Comparison of ENCODE assay signal across 22 cellular contexts in the genomic region with DNA sequence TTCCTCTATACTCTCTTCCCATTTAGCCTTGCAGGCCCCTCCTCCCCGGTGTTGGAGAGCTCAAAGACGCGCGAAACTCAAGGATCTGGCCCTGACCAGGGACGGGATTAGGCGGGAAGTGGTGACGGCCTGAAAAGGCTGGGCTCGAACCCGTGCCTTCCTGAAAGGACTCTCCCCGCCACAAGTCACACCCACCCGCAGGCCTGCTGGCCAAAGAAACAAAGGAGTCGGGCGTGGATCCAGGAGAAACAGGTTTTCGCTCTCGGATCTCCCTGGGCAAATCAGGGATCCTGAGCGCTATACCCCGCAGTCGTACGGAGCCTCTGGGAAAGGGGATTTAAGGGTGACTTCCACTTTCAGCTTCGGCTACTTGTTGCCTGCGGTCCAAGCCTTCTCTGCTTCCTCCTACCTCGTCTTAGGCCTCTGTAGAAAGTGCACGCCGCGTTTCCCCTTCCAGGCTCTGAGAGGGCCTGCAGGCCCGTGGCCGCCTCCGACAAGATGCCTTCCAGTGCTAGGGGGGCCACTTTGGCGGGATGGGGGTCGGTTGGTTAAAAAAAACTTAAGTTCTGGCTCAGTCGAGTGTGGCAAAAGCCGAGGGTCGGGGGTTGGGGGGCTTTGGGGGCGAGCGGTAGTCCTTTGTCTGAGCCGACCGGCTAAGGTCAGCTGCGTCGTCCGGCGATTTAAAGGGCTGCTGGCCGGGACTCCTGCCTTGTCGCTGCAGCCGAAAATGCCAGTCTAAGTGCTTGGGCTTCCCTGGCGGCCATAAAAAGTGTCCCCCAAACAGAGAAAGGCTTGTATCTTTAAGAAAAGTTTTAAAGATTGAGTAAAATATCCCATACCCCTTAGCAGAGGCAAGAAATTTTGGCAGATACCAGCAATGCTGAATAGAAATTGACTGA. TPM values are rescaled to one million over a fixed set of nuclear protein-coding genes. Genes with fewer than 3 reads are reported as not detected.
DNase-seq lines count a peak whose midpoint lies in the region; ATAC-seq and TF ChIP-seq lines count a peak whose summit lies in the region.
"Had no signal": no experiment of that assay in that cellular context is flagged by ENCODE, and none has a peak within 500 bp of the region (broad histone marks: within the 10 kb centered on the region; RNA-seq: fewer than 3 reads in every experiment).

No MANE protein-coding gene starts in this region.

- peaks cover 22% of the 10 kb centered on the region; the same call in 1 of the 2 replicates for H3K9me3 ChIP-seq in IMR-90 (ENCODE audit: control insufficient read depth, insufficient read depth, low read length)
- H3K9me3 ChIP-seq in PC-3 (ENCODE audit: low read length) = no peaks in the 10 kb centered on the region

- no peak for TF ChIP-seq RAD21 in IMR-90 (IDR thresholded peaks at IDR 0.05; ENCODE audit: low read length)

- no peaks in the 10 kb centered on the region for H3K79me1 ChIP-seq in IMR-90 (ENCODE audit: low read depth in 1 of 2, low read length in 2 of 2)

- H2BK5ac ChIP-seq in IMR-90 (ENCODE audit: low read depth, low read length, poor library complexity, severe bottlenecking) = no peak overlapping the region

- H2BK120ac ChIP-seq in IMR-90 (ENCODE audit: low read depth, low read length) = no peak overlapping the region

- H4K5ac ChIP-seq in IMR-90 (ENCODE audit: low read depth, low read length) = no peak overlapping the region

- CTCF ChIA-PET in IMR-90 (lab: Yijun Ruan, JAX) = no interaction called here
- CTCF ChIA-PET in PC-3 (lab: Charles Lee) = no interaction called here

- H3K27me3 ChIP-seq in ACC112 (ENCODE audit: insufficient read depth, low read length) = peaks cover 98% of the 10 kb centered on the region
- peaks cover 76% of the 10 kb centered on the region for H3K27me3 ChIP-seq in IMR-90 (ENCODE audit: control insufficient read depth, insufficient read depth, low read length)
- peaks cover 42% of the 10 kb centered on the region for H3K27me3 ChIP-seq in PC-3 (ENCODE audit: low read length)

- no peak for TF ChIP-seq POLR2A in IMR-90 (IDR thresholded peaks at IDR 0.05; ENCODE audit: low read depth, low read length)

- H3K4me1 ChIP-seq in ACC112 (ENCODE audit: control insufficient read depth, insufficient read depth, low read length, unreplicated experiment) (no peaks in the 10 kb centered on the region), IMR-90 (ENCODE audit: control insufficient read depth, insufficient read depth, low read length) (no peaks in the 10 kb centered on the region), PC-3 (ENCODE audit: insufficient read depth, low read length) (no peaks in the 10 kb centered on the region)

- H3K27ac ChIP-seq in ACC112 (ENCODE audit: low read depth, low read length) (no peak overlapping the region), IMR-90 (ENCODE audit: insufficient read depth, low read length) (no peak overlapping the region), coronary artery (no peak overlapping the region), PC-3 (ENCODE audit: low read length) (no peak overlapping the region)
- H3K27ac ChIP-seq: GM23248 had no signal

- H4K8ac ChIP-seq in IMR-90 (ENCODE audit: low read depth in 2 of 2, low read length in 2 of 2) = no peak overlapping the region

- intact Hi-C loops in IMR-90 (cut with micrococcal nuclease) (no loop called here), PC-3 (cut with micrococcal nuclease) (no loop called here)

- no peak overlapping the region for H3K18ac ChIP-seq in IMR-90 (ENCODE audit: low read depth, low read length)

- H2AK5ac ChIP-seq in IMR-90 (ENCODE audit: low read depth, low read length) = no peak overlapping the region

- DNase-seq in IMR-90 (no peak), coronary artery (ENCODE audit: low spot score) (peak; percentile 33), medulla oblongata (ENCODE audit: extremely low spot score) (peak; percentile 16), KBM-7 (no peak), PC-3 (no peak)
- DNase-seq: activated CD4-positive, alpha-beta T cell treated with anti-CD3 and anti-CD28 coated beads for 36 hours; activated naive CD4-positive, alpha-beta T cell treated with anti-CD3 and anti-CD28 coated beads for 36 hours; activated T-cell treated with anti-CD3 and anti-CD28 coated beads for 4 hours; CD8-positive, alpha-beta T cell; EL; foreskin fibroblast; GM23248; immature natural killer cell; right cardiac atrium; stimulated activated CD4-positive, alpha-beta T cell treated with anti-CD3 and anti-CD28 coated beads, Interleukin-2, amount 100 ng/mL, for 24 hours; T-helper 9 cell had no signal

- H3K4me3 ChIP-seq in ACC112 (ENCODE audit: low read depth, low read length) = peak overlapping the region; percentile 38
- H3K4me3 ChIP-seq in IMR-90 (ENCODE audit: insufficient read depth, low read depth, low read length) = no peak overlapping the region
- peak overlapping the region; percentile 18 for H3K4me3 ChIP-seq in coronary artery
- H3K4me3 ChIP-seq in PC-3 (ENCODE audit: low read length) = no peak overlapping the region
- H3K4me3 ChIP-seq: GM23248, lung had no signal

- H2AFZ ChIP-seq in ACC112 (ENCODE audit: low read length, unreplicated experiment) (no peak overlapping the region), IMR-90 (replicated peaks; ENCODE audit: low read length, poor library complexity) (peak overlapping the region; percentile 21), PC-3 (ENCODE audit: low read length) (no peak overlapping the region)
- H2AFZ ChIP-seq: GM23248 had no signal

- H3K79me2 ChIP-seq in ACC112 (ENCODE audit: control insufficient read depth, insufficient read depth, low read length, unreplicated experiment) = no peaks in the 10 kb centered on the region
- no peaks in the 10 kb centered on the region for H3K79me2 ChIP-seq in PC-3 (ENCODE audit: low read length)

- H3K36me3 ChIP-seq in ACC112 (ENCODE audit: insufficient read depth, low read length) (no peaks in the 10 kb centered on the region), IMR-90 (ENCODE audit: control insufficient read depth, insufficient read depth, low read length) (no peaks in the 10 kb centered on the region), PC-3 (ENCODE audit: low read depth, low read length) (no peaks in the 10 kb centered on the region)

- H3K56ac ChIP-seq in IMR-90 (ENCODE audit: extremely low read depth, insufficient read depth, low read length) = no peak overlapping the region

- H3K4me2 ChIP-seq in IMR-90 (ENCODE audit: low read depth, low read length) (no peak overlapping the region), PC-3 (ENCODE audit: low read length) (no peak overlapping the region)

- H3K4ac ChIP-seq in IMR-90 (ENCODE audit: low read depth, low read length) = no peak overlapping the region

- H3K23ac ChIP-seq in IMR-90 (ENCODE audit: low read depth, low read length) = no peak overlapping the region

- dilution Hi-C loops in IMR-90 (cut with HindIII; ENCODE audit: low sequenced_read_pairs, unreplicated experiment) = no loop called here

- H3K9me2 ChIP-seq in PC-3 (replicated peaks; ENCODE audit: low read length) = no peaks in the 10 kb centered on the region

- POLR2A ChIA-PET in IMR-90 (lab: Charles Lee; ENCODE audit: unreplicated experiment) = no interaction called here
- POLR2A ChIA-PET in PC-3 (lab: Charles Lee; ENCODE audit: unreplicated experiment) = no interaction called here

- no peaks in the 10 kb centered on the region for H3F3A ChIP-seq in PC-3 (ENCODE audit: low read length, unreplicated experiment)

- H3K14ac ChIP-seq in IMR-90 (replicated peaks; ENCODE audit: low read depth, low read length) = no peak overlapping the region

- WGBS in IMR-90 (ENCODE audit: extremely low coverage in 2 of 2, insufficient read length in 1 of 2), 2 experiments = 31% methylated on average over 12 of the region's 45 CpGs; no CpG with 5 or more reads in 1 of the 2 experiments

- BruUV-seq in IMR-90 (replicated peaks; lab: Mats Ljungman, UMichigan) = no TSS peak
- no TSS peak for BruUV-seq in PC-3 (replicated peaks; lab: Mats Ljungman, UMichigan)

- H4K20me1 ChIP-seq in IMR-90 (ENCODE audit: insufficient read depth, low read length) (no peaks in the 10 kb centered on the region), PC-3 (ENCODE audit: low read length) (no peaks in the 10 kb centered on the region)

- no peak overlapping the region for H2BK20ac ChIP-seq in IMR-90 (ENCODE audit: low read depth, low read length)

- in situ Hi-C loops in IMR-90 (cut with MboI; ENCODE audit: low sequenced_read_pairs) = no loop called here
- in situ Hi-C loops in KBM-7 (cut with MboI; ENCODE audit: low pct_unique_long_range_greater_than_20kb, low sequenced_read_pairs) = no loop called here

- no peak overlapping the region for H4K91ac ChIP-seq in IMR-90 (ENCODE audit: insufficient read depth, low read depth, low read length)

- H2BK15ac ChIP-seq in IMR-90 (ENCODE audit: low read depth, low read length) = no peak overlapping the region

- TF ChIP-seq CTCF in IMR-90 (conservative IDR thresholded peaks at IDR 0.05; ENCODE audit: low read depth, low read length) (no peak), coronary artery (IDR thresholded peaks at IDR 0.05) (no peak), PC-3 (conservative IDR thresholded peaks at IDR 0.05; ENCODE audit: low read depth, low read length) (no peak)

- no peaks in the 10 kb centered on the region for H3K9me1 ChIP-seq in IMR-90 (ENCODE audit: insufficient read depth, low read length)

- H3K9ac ChIP-seq in IMR-90 (ENCODE audit: low read depth, low read length) (no peak overlapping the region), PC-3 (ENCODE audit: low read length) (no peak overlapping the region)
- H3K9ac ChIP-seq: GM23248 had no signal

- ATAC-seq in IMR-90 (ENCODE audit: low read depth) = no peak
- ATAC-seq in PC-3 = no peak
- no peak for ATAC-seq in GM18861 (IDR thresholded peaks at IDR 0.05; ENCODE audit: unreplicated experiment)
- ATAC-seq in GM18873 (IDR thresholded peaks at IDR 0.05; ENCODE audit: low FRiP score, unreplicated experiment) = no peak
- ATAC-seq: activated CD4-positive, alpha-beta T cell treated with anti-CD3 and anti-CD28 coated beads for 36 hours; CD8-positive, alpha-beta T cell; natural killer cell treated with Interleukin-12 subunit alpha and Interleukin-12 subunit beta and Interleukin-15 and Interleukin-18, amount 100 ng/mL, for 72 hours; right cardiac atrium had no signal

- no peak overlapping the region for H2AK9ac ChIP-seq in IMR-90 (replicated peaks; ENCODE audit: low read depth, low read length, poor library complexity)

TF ChIP-seq in IMR-90, 13 proteins besides CTCF, POLR2A, EP300 and RAD21 (continues in another document):
- TF ChIP-seq CHD1 (IDR thresholded peaks at IDR 0.05; ENCODE audit: low read depth, low read length) = no peak
- TF ChIP-seq CEBPB (IDR thresholded peaks at IDR 0.05; ENCODE audit: low read depth, low read length) = no peak
- no peak for TF ChIP-seq MAFK (IDR thresholded peaks at IDR 0.05; ENCODE audit: low read depth, low read length)

RNA-seq across cellular contexts. Expression of a gene that starts 8.2 kb away (rescaled TPM):
- total RNA-seq in IMR-90 (2012; rRNA removed) = not detected in 2 replicates
- polyA plus RNA-seq in IMR-90 (2012; rRNA removed) = not detected in 2 replicates
- polyA plus RNA-seq in IMR-90 (2012; cell fraction: cytosol; rRNA removed) = not detected in 2 replicates
- polyA plus RNA-seq in IMR-90 (2012; cell fraction: nucleus; rRNA removed; ENCODE audit: low replicate concordance) = not detected in 2 replicates
- total RNA-seq in PC-3 (2014; rRNA removed) = not detected in 2 replicates
- total RNA-seq: activated CD4-positive, alpha-beta T cell treated with anti-CD3 and anti-CD28 coated beads for 36 hours; activated naive CD4-positive, alpha-beta T cell treated with anti-CD3 and anti-CD28 coated beads for 36 hours; bronchial epithelial cell; CD8-positive, alpha-beta T cell; lung; natural killer cell treated with Interleukin-12 subunit alpha and Interleukin-12 subunit beta and Interleukin-15 and Interleukin-18, amount 100 ng/mL, for 72 hours; right cardiac atrium had no signal
- polyA plus RNA-seq: immature natural killer cell, lung, right cardiac atrium had no signal

RNA-seq across cellular contexts. Expression of a gene that starts 11.0 kb away (rescaled TPM):
- total RNA-seq in IMR-90 (2012; rRNA removed) = not detected in 2 replicates
- polyA plus RNA-seq in IMR-90 (2012; rRNA removed) = not detected in 2 replicates
- polyA plus RNA-seq in IMR-90 (2012; cell fraction: cytosol; rRNA removed) = 0.01 TPM in 1 of 2 replicates, not detected in the other
- 0.01 TPM in 1 of 2 replicates, not detected in the other for polyA plus RNA-seq in IMR-90 (2012; cell fraction: nucleus; rRNA removed; ENCODE audit: low replicate concordance)
- not detected in 2 replicates for total RNA-seq in PC-3 (2014; rRNA removed)
- total RNA-seq: activated CD4-positive, alpha-beta T cell treated with anti-CD3 and anti-CD28 coated beads for 36 hours; activated naive CD4-positive, alpha-beta T cell treated with anti-CD3 and anti-CD28 coated beads for 36 hours; bronchial epithelial cell; CD8-positive, alpha-beta T cell; lung; natural killer cell treated with Interleukin-12 subunit alpha and Interleukin-12 subunit beta and Interleukin-15 and Interleukin-18, amount 100 ng/mL, for 72 hours had no signal
- polyA plus RNA-seq: immature natural killer cell, right cardiac atrium had no signal

Comparison
In these comparisons a context has a peak if more than half of its experiments do, and no peak if none do; other contexts are left out.
1. H3K4me3 ChIP-seq: peak in ACC112 (single experiment) and coronary artery (single experiment); none in IMR-90 (single experiment) and PC-3 (single experiment).
2. DNase-seq: peak in coronary artery (single experiment) and medulla oblongata (single experiment); none in IMR-90 (single experiment), KBM-7 (single experiment) and PC-3 (single experiment).